Comparison of ENCODE assay signal across 8 cellular contexts in the genomic region with DNA sequence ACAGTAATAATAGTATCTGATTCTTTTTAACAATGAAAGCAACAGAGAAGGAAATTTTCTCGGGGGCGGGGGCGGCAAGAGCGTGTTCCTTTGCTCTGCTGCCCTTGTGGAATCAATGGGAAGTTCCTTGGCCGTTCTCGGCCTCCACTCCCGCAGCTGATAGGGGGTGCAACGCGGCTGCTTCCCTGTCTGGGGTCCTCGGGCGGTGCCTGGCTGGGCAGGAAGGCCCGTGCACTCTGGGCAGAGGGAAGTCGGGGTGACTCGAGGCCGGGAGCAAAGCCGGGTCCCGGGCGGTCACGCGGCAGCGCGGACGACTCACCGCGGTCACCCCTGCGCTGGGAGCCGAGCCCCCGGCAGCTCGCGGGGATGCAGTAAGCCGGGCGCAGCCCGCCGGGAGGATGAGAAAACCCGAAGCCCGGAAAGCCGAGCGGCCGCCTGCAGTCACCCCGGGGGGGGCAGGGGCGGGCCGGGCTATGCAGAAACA.
DNase-seq lines count a peak whose midpoint lies in the region; ATAC-seq and TF ChIP-seq lines count a peak whose summit lies in the region.

No MANE protein-coding gene starts in this region.

- TF ChIP-seq CTCF in HFF-Myc (IDR thresholded peaks at IDR 0.05; ENCODE audit: low read depth, low read length, missing control alignments) (no peak), brain microvascular endothelial cell (IDR thresholded peaks at IDR 0.05; ENCODE audit: low read depth, low read length, missing control alignments) (peak; percentile 26)

- peaks cover 0 to 21% (median 11%) of the 10 kb centered on the region in 11 experiments; a peak in 8 of 22 replicates for H3K36me3 ChIP-seq in BLaER1 treated with 17β-estradiol and CSF1 and Interleukin-3, amounts not matched to agents 10 nM and 100 nM
- peaks cover 18% of the 10 kb centered on the region for H3K36me3 ChIP-seq in brain microvascular endothelial cell (replicated peaks)
- no peaks in the 10 kb centered on the region for H3K36me3 ChIP-seq in muscle layer of duodenum (ENCODE audit: control insufficient read depth in 1 of 2, insufficient read depth in 2 of 2, low read length in 2 of 2)

- in situ Hi-C loops in brain microvascular endothelial cell (cut with HindIII; ENCODE audit: low pct_ligation_motif_present, low sequenced_read_pairs): no loop called here

- H3K27me3 ChIP-seq in BLaER1 treated with 17β-estradiol and CSF1 and Interleukin-3, amounts not matched to agents 10 nM and 100 nM: peaks cover 0 to 5% (median 0%) of the 10 kb centered on the region in 11 experiments; a peak in 3 of 22 replicates
- H3K27me3 ChIP-seq in brain microvascular endothelial cell (replicated peaks): no peaks in the 10 kb centered on the region
- H3K27me3 ChIP-seq in muscle layer of duodenum (ENCODE audit: low read depth, low read length): peaks cover 5% of the 10 kb centered on the region

- peaks cover 32 to 83% (median 61%) of the 10 kb centered on the region in 11 experiments for H4K20me1 ChIP-seq in BLaER1 treated with 17β-estradiol and CSF1 and Interleukin-3, amounts not matched to agents 10 nM and 100 nM

- H3K9me3 ChIP-seq in BLaER1 treated with 17β-estradiol and CSF1 and Interleukin-3, amounts not matched to agents 10 nM and 100 nM (replicated peaks in 1 of 11): 0 out of 22 replicates have a peak, but pooled peaks cover 0 to 6% (median 0%) of the 10 kb centered on the region in 11 experiments
- H3K9me3 ChIP-seq in muscle layer of duodenum (ENCODE audit: control insufficient read depth in 1 of 2, low read length in 2 of 2): no peaks in the 10 kb centered on the region

- H3K9ac ChIP-seq in BLaER1 treated with 17β-estradiol and CSF1 and Interleukin-3, amounts not matched to agents 10 nM and 100 nM: peak overlapping the region; percentile 48 to 84 (median 63); a peak in 21 of 22 replicates

- peak overlapping the region in 7 of 11 experiments; percentile 9 to 46 (median 34); a peak in 11 of 22 replicates for H3K27ac ChIP-seq in BLaER1 treated with 17β-estradiol and CSF1 and Interleukin-3, amounts not matched to agents 10 nM and 100 nM
- H3K27ac ChIP-seq in brain microvascular endothelial cell: no peak overlapping the region
- no peak overlapping the region for H3K27ac ChIP-seq in muscle layer of duodenum (ENCODE audit: low read length)

- ATAC-seq in HG02885 (IDR thresholded peaks at IDR 0.05; ENCODE audit: poor library complexity, unreplicated experiment): no peak

- peaks cover 43 to 70% (median 63%) of the 10 kb centered on the region in 10 experiments for H3K4me1 ChIP-seq in BLaER1 treated with 17β-estradiol and CSF1 and Interleukin-3, amounts not matched to agents 10 nM and 100 nM
- peaks cover 3 to 41% of the 10 kb centered on the region in 2 donors for H3K4me1 ChIP-seq in muscle layer of duodenum (ENCODE audit: control insufficient read depth in 1 of 2, insufficient read depth in 2 of 2, low read length in 2 of 2)

- DNase-seq in HFF-Myc (ENCODE audit: extremely low read depth, low read depth) (no peak), brain microvascular endothelial cell (no peak), GF-D8 (lab: John Stamatoyannopoulos, UW) (no peak), GM19240 (ENCODE audit: insufficient read length, low spot score) (no peak)
- no peak for DNase-seq in activated CD4-positive, CD25-positive, alpha-beta regulatory T cell (lab: John Stamatoyannopoulos, UW)

- H3K4me2 ChIP-seq in BLaER1 treated with 17β-estradiol and CSF1 and Interleukin-3, amounts not matched to agents 10 nM and 100 nM: peak overlapping the region; percentile 88 to 100 (median 98)

- H3K4me3 ChIP-seq in BLaER1 treated with 17β-estradiol and CSF1 and Interleukin-3, amounts not matched to agents 10 nM and 100 nM: peak overlapping the region; percentile 65 to 87 (median 76)
- H3K4me3 ChIP-seq in HFF-Myc (replicated peaks; ENCODE audit: low read depth, low read length) (peak overlapping the region; percentile 77), brain microvascular endothelial cell (ENCODE audit: low read depth, low read length) (peak overlapping the region; percentile 76), muscle layer of duodenum (ENCODE audit: low read depth in 1 of 2, low read length in 2 of 2) (peak overlapping the region; percentile 11 to 65)

Comparison
In these comparisons a context has a peak if more than half of its experiments do, and no peak if none do; other contexts are left out.
1. H3K27ac ChIP-seq: peak in BLaER1 treated with 17β-estradiol and CSF1 and Interleukin-3, amounts not matched to agents 10 nM and 100 nM (7 of 11); none in brain microvascular endothelial cell (single experiment) and muscle layer of duodenum (single experiment).
2. Peak in every context shown above with its lines, with median percentiles within 50 percentile points of each other: H3K4me3 ChIP-seq.